In the genomic region with DNA sequence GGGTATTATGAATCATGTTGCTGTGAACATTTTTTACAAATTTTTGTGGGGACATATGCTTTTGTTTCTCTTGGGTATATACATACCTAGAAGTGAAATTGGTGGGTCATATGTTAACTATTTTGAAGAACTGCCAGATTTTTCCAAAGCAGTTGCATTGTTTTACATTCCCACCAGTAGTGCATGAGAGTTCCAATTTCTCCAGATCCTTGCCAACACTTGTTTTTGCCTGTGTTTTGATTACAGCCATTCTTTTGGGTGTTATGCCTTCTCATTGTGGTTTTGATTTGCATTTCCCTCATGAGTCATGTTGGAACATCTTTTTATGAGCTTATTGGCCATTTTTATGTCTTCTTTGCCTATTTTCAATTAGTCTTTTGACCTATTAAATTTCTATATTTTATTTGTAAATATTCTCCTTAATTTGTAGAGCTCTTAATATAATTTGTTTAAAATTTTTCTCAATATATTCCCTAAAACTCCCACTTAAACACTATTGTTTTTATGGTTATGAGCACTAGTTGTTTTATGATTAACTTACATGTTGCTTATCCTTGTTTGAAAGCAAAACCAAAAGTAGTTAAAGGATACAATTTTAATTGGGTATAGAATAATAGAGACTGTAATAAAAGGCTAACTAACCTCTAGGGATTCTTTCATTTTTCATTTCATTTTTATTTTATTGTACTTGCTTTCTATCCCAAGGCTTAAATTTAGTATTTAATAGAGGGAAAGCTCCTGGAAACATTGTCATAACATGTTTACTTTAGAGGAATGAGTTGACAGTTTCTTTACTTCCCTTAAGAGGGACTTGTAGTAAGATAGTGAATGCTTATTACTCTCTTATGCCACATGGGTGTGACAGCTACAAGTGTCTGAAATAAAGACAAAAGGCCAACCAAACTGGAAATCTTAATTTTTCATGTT, we compare ENCODE assay signal across 9 cellular contexts. TPM values are rescaled to one million over a fixed set of nuclear protein-coding genes. Genes with fewer than 3 reads are reported as not detected.
A peak's percentile ranks its signal among the peaks of the same experiment; 100 is the strongest.
DNase-seq lines count a peak whose midpoint lies in the region; ATAC-seq and TF ChIP-seq lines count a peak whose summit lies in the region.
"Had no signal": no experiment of that assay in that cellular context is flagged by ENCODE, and none has a peak within 500 bp of the region (broad histone marks: within the 10 kb centered on the region; RNA-seq: fewer than 3 reads in every experiment).

No MANE protein-coding gene starts in this region.

- no peak overlapping the region for H3K27ac ChIP-seq in C4-2B
- peak overlapping the region; percentile 32 for H3K27ac ChIP-seq in KOPT-K1 (ENCODE audit: low read depth, low read length, poor library complexity, severe bottlenecking)
- H3K27ac ChIP-seq in lower lobe of right lung, result peak overlapping the region; percentile 37

- intact Hi-C loops in lower lobe of right lung (cut with DNase I), result no loop called here

- peaks cover 59% of the 10 kb centered on the region for H3K4me1 ChIP-seq in lower lobe of right lung

- TF ChIP-seq CTCF in C4-2B (conservative IDR thresholded peaks at IDR 0.05) (peak; percentile 10; the same call in 1 of the 2 replicates), lower lobe of right lung (IDR thresholded peaks at IDR 0.05) (no peak)

- peak overlapping the region; percentile 75 for H3K27ac Mint-ChIP-seq in activated naive CD8-positive, alpha-beta T cell treated with anti-CD3 and anti-CD28 coated beads for 36 hours

- H3K4me3 ChIP-seq in lower lobe of right lung, result no peak overlapping the region

- no peaks in the 10 kb centered on the region for H3K9me3 Mint-ChIP-seq in activated naive CD8-positive, alpha-beta T cell treated with anti-CD3 and anti-CD28 coated beads for 36 hours

- ATAC-seq in lower lobe of right lung (no peak), GM19328 (IDR thresholded peaks at IDR 0.05; ENCODE audit: unreplicated experiment) (no peak), HG03108 (IDR thresholded peaks at IDR 0.05; ENCODE audit: unreplicated experiment) (no peak), GM21528 (IDR thresholded peaks at IDR 0.05; ENCODE audit: low FRiP score, unreplicated experiment) (no peak), GM18498 (IDR thresholded peaks at IDR 0.05; ENCODE audit: unreplicated experiment) (no peak)

- no peaks in the 10 kb centered on the region for H3K27me3 ChIP-seq in lower lobe of right lung (ENCODE audit: low read depth)

- peaks cover 47% of the 10 kb centered on the region for H3K4me1 Mint-ChIP-seq in activated naive CD8-positive, alpha-beta T cell treated with anti-CD3 and anti-CD28 coated beads for 36 hours

- H3K27me3 Mint-ChIP-seq in activated naive CD8-positive, alpha-beta T cell treated with anti-CD3 and anti-CD28 coated beads for 36 hours, result no peaks in the 10 kb centered on the region

- peaks cover 47% of the 10 kb centered on the region for H3K36me3 Mint-ChIP-seq in activated naive CD8-positive, alpha-beta T cell treated with anti-CD3 and anti-CD28 coated beads for 36 hours

- H3K36me3 ChIP-seq in KOPT-K1 (ENCODE audit: insufficient read depth, low read length) (peaks cover 11% of the 10 kb centered on the region), lower lobe of right lung (peaks cover 4% of the 10 kb centered on the region)

- H3K4me3 Mint-ChIP-seq in activated naive CD8-positive, alpha-beta T cell treated with anti-CD3 and anti-CD28 coated beads for 36 hours, result no peak overlapping the region

- DNase-seq in activated naive CD8-positive, alpha-beta T cell treated with anti-CD3 and anti-CD28 coated beads for 36 hours, result no peak
- no peak for DNase-seq in lower lobe of right lung
- DNase-seq: GOT3 had no signal

- H3K9me3 ChIP-seq in KOPT-K1 (ENCODE audit: insufficient read depth, low read length, poor library complexity, severe bottlenecking) (no peaks in the 10 kb centered on the region), lower lobe of right lung (no peaks in the 10 kb centered on the region)

RNA-seq across cellular contexts. Expression of a gene that starts 5.5 kb away (rescaled TPM):
- 10 to 100 TPM; 18.7 to 19.5 TPM for total RNA-seq in activated naive CD8-positive, alpha-beta T cell treated with anti-CD3 and anti-CD28 coated beads for 36 hours
- 39.6 TPM for total RNA-seq in lower lobe of right lung
